ENCODE assay signal across 1 cellular context in the genomic region with DNA sequence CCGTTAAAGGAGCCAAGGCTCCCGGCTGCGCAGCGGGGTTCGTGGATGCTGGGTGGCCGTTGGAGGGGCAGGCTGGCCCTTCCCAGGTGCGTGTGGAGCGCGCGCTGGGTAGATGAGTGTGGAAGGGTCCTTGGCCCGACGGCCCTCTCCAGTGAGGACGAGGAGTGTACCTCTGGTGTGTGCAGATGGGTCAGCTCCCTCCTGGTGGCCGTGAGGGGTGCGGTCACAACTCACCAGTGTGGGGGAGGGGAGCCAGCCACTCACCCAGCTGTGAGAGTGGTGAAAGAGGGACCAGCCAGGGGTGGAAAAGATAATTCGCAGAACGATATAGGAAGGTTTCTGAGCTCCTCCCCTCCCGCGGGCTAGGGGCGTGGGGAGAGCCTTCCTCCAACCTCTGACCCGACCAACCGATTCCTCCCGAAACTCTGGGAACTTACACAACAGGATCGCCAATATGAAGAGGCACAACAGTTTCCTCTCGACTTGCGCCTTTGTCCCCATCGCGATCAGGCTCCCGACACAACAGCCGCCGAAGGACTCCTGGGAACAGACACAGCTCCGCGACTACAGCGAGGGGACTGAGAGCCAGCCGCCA.
TF ChIP-seq lines count a peak whose summit lies in the region.

TSS of gene F11R (minus strand) at position 580 of the 595 bp plus-strand sequence. CDS start at position 501, 79 bp downstream.

TF ChIP-seq in WTC11, 78 proteins besides CTCF, POLR2A, EP300 and RAD21 (continued from another document):
- TF ChIP-seq, protein P1, sequence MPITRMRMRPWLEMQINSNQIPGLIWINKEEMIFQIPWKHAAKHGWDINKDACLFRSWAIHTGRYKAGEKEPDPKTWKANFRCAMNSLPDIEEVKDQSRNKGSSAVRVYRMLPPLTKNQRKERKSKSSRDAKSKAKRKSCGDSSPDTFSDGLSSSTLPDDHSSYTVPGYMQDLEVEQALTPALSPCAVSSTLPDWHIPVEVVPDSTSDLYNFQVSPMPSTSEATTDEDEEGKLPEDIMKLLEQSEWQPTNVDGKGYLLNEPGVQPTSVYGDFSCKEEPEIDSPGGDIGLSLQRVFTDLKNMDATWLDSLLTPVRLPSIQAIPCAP (CRISPR knock-in tag; IDR thresholded peaks at IDR 0.05), result peak; percentile 68; the same call in 1 of the 2 replicates
- no peak; the same call in 1 of the 2 replicates for TF ChIP-seq FOXK1 (CRISPR knock-in tag; IDR thresholded peaks at IDR 0.05)
- TF ChIP-seq, protein P2, sequence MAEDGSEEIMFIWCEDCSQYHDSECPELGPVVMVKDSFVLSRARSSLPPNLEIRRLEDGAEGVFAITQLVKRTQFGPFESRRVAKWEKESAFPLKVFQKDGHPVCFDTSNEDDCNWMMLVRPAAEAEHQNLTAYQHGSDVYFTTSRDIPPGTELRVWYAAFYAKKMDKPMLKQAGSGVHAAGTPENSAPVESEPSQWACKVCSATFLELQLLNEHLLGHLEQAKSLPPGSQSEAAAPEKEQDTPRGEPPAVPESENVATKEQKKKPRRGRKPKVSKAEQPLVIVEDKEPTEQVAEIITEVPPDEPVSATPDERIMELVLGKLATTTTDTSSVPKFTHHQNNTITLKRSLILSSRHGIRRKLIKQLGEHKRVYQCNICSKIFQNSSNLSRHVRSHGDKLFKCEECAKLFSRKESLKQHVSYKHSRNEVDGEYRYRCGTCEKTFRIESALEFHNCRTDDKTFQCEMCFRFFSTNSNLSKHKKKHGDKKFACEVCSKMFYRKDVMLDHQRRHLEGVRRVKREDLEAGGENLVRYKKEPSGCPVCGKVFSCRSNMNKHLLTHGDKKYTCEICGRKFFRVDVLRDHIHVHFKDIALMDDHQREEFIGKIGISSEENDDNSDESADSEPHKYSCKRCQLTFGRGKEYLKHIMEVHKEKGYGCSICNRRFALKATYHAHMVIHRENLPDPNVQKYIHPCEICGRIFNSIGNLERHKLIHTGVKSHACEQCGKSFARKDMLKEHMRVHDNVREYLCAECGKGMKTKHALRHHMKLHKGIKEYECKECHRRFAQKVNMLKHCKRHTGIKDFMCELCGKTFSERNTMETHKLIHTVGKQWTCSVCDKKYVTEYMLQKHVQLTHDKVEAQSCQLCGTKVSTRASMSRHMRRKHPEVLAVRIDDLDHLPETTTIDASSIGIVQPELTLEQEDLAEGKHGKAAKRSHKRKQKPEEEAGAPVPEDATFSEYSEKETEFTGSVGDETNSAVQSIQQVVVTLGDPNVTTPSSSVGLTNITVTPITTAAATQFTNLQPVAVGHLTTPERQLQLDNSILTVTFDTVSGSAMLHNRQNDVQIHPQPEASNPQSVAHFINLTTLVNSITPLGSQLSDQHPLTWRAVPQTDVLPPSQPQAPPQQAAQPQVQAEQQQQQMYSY (CRISPR knock-in tag; IDR thresholded peaks at IDR 0.05), result 0 out of 2 replicates have a peak, but pooled peaks have one; percentile 1
